In genomic region chr7:128097211-128097731, GRCh38 we compare ENCODE assay signal across 2 cellular contexts.
A peak's percentile ranks its signal among the peaks of the same experiment; 100 is the strongest.
TF ChIP-seq lines count a peak whose summit lies in the region.

No MANE protein-coding gene starts in this region.

TF ChIP-seq in IMR-90, 13 proteins besides CTCF, POLR2A, EP300 and RAD21:
- no peak for TF ChIP-seq NFE2L2 (IDR thresholded peaks at IDR 0.05; ENCODE audit: low read depth, low read length)
- TF ChIP-seq MXI1 (IDR thresholded peaks at IDR 0.05; ENCODE audit: borderline replicate concordance, low read depth, low read length), result no peak
- TF ChIP-seq RCOR1 (IDR thresholded peaks at IDR 0.05; ENCODE audit: insufficient replicate concordance, low read length), result no peak
- no peak for TF ChIP-seq CHD1 (IDR thresholded peaks at IDR 0.05; ENCODE audit: low read depth, low read length)
- TF ChIP-seq MAZ (IDR thresholded peaks at IDR 0.05; ENCODE audit: borderline replicate concordance, low read depth, low read length), result no peak
- TF ChIP-seq BHLHE40 (IDR thresholded peaks at IDR 0.05; ENCODE audit: low read depth, low read length), result no peak
- no peak for TF ChIP-seq MAFK (IDR thresholded peaks at IDR 0.05; ENCODE audit: low read depth, low read length)
- TF ChIP-seq CEBPB (IDR thresholded peaks at IDR 0.05; ENCODE audit: low read depth, low read length), result no peak
- no peak for TF ChIP-seq FOS (IDR thresholded peaks at IDR 0.05; ENCODE audit: low read depth, low read length)
- no peak for TF ChIP-seq SMC3 (IDR thresholded peaks at IDR 0.05; ENCODE audit: low read depth, low read length)
- TF ChIP-seq USF2 (IDR thresholded peaks at IDR 0.05; ENCODE audit: low read depth, low read length), result no peak
- no peak for TF ChIP-seq ELK1 (IDR thresholded peaks at IDR 0.05; ENCODE audit: borderline replicate concordance, low read depth, low read length)
- no peak for TF ChIP-seq RFX5 (IDR thresholded peaks at IDR 0.05; ENCODE audit: low read depth, low read length)
TF ChIP-seq in IMR-90: peak in this region for 0.

TF ChIP-seq in K562, 482 proteins besides CTCF, POLR2A, EP300 and RAD21:
- TF ChIP-seq SMARCE1 (IDR thresholded peaks at IDR 0.05) (no peak), ZKSCAN8 (CRISPR knock-in tag; IDR thresholded peaks at IDR 0.05) (no peak), PHB2 (IDR thresholded peaks at IDR 0.05; ENCODE audit: low read depth) (no peak), TFAP4 (CRISPR knock-in tag; IDR thresholded peaks at IDR 0.05; ENCODE audit: borderline replicate concordance) (0 out of 2 replicates have a peak, but pooled peaks have one; percentile 24), CREM (IDR thresholded peaks at IDR 0.05; ENCODE audit: low read depth) (no peak)
